Comparison of ENCODE assay signal across 8 cellular contexts in genomic region chr14:74922752-74923401, GRCh38. TPM values are rescaled to one million over a fixed set of nuclear protein-coding genes. Genes with fewer than 3 reads are reported as not detected.
A peak's percentile ranks its signal among the peaks of the same experiment; 100 is the strongest.
DNase-seq lines count a peak whose midpoint lies in the region; ATAC-seq and TF ChIP-seq lines count a peak whose summit lies in the region.

TSS of gene RPS6KL1 (minus strand) at chr14:74923260. CDS start at chr14:74921541, 1,719 bp downstream.

- no peaks in the 10 kb centered on the region for H3K9me3 ChIP-seq in right lobe of liver

- DNase-seq in AG04449 (ENCODE audit: low read depth, low spot score) (no peak), NCI-H524 treated with DMSO at 0.1 percent for 48 hours (lab: John Stamatoyannopoulos, UW) (peak; percentile 75), ecto neural progenitor cell (ENCODE audit: low spot score) (peak; percentile 91), right lobe of liver (peak; percentile 83 to 87 (median 85))
- peak; percentile 82 for DNase-seq in activated CD4-positive, alpha-beta memory T cell treated with anti-CD3 and anti-CD28 coated beads for 36 hours
- peak; percentile 77 for DNase-seq in stimulated activated CD4-positive, alpha-beta T cell treated with anti-CD3 and anti-CD28 coated beads, Interleukin-4, amount 100 ng/mL, for 24 hours

- POLR2A ChIA-PET in AG04449 (lab: Yijun Ruan, JAX), result interaction anchor here (0.5 kb wide), 1 partner anchor 49 kb away, joined by 3 read pairs; no protein-coding TSS in a partner anchor
- POLR2A ChIA-PET in activated CD4-positive, alpha-beta memory T cell treated with anti-CD3 and anti-CD28 coated beads for 36 hours (lab: Charles Lee), result interaction anchor here (0.5 to 1.3 kb wide), 3 partner anchors 12 to 141 kb away, joined by 3 to 5 read pairs (median 3); partner anchors contain the start of gene ACYP1

- H3K4me3 ChIP-seq in AG04449 (ENCODE audit: low read depth, low read length), result peak within 1 kb of the TSS; percentile 49
- H3K4me3 ChIP-seq in right lobe of liver, result peak within 1 kb of the TSS; percentile 70 to 90 (median 72)

- H3K27me3 Mint-ChIP-seq in activated CD4-positive, alpha-beta memory T cell treated with anti-CD3 and anti-CD28 coated beads for 36 hours, result peaks cover 7% of the 10 kb centered on the region

- H3K4me1 ChIP-seq in right lobe of liver, result peaks cover 0 to 3% (median 0%) of the 10 kb centered on the region in 4 donors

- no peaks in the 10 kb centered on the region for H3K9me3 Mint-ChIP-seq in activated CD4-positive, alpha-beta memory T cell treated with anti-CD3 and anti-CD28 coated beads for 36 hours

- TF ChIP-seq CTCF in AG04449 (IDR thresholded peaks at IDR 0.05; ENCODE audit: insufficient read depth, low read length, missing control alignments) (no peak), right lobe of liver (IDR thresholded peaks at IDR 0.05) (no peak)

- no peaks in the 10 kb centered on the region for H3K36me3 Mint-ChIP-seq in activated CD4-positive, alpha-beta memory T cell treated with anti-CD3 and anti-CD28 coated beads for 36 hours

- H3K36me3 ChIP-seq in right lobe of liver, result no peaks in the 10 kb centered on the region

- CTCF ChIA-PET in AG04449 (lab: Yijun Ruan, JAX), result interaction anchor here (0.9 to 4.9 kb wide), 12 partner anchors 10 to 172 kb away, joined by 3 to 35 read pairs (median 4); no protein-coding TSS in a partner anchor
- CTCF ChIA-PET in activated CD4-positive, alpha-beta memory T cell treated with anti-CD3 and anti-CD28 coated beads for 36 hours (lab: Charles Lee), result interaction anchor here (0.6 to 3.4 kb wide), 9 partner anchors 8 to 216 kb away, joined by 3 to 18 read pairs (median 5); no protein-coding TSS in a partner anchor

- H3K27me3 ChIP-seq in right lobe of liver, result no peaks in the 10 kb centered on the region

- H3K27ac ChIP-seq in right lobe of liver, result no peak within 1 kb of the TSS

- WGBS in right lobe of liver (ENCODE audit: insufficient coverage, low coverage, low lambda C conversion rate, missing lambda C conversion rate), result 20% methylated on average over 3 of the region's 51 CpGs

- intact Hi-C loops in activated CD4-positive, alpha-beta memory T cell treated with anti-CD3 and anti-CD28 coated beads for 36 hours (cut with micrococcal nuclease), result no loop called here
- intact Hi-C loops in right lobe of liver (cut with DNase I), result no loop called here

- peak within 1 kb of the TSS; percentile 57 for H3K4me3 Mint-ChIP-seq in activated CD4-positive, alpha-beta memory T cell treated with anti-CD3 and anti-CD28 coated beads for 36 hours

- peaks cover 8% of the 10 kb centered on the region for H3K4me1 Mint-ChIP-seq in activated CD4-positive, alpha-beta memory T cell treated with anti-CD3 and anti-CD28 coated beads for 36 hours (ENCODE audit: low read depth)

- H3K27ac Mint-ChIP-seq in activated CD4-positive, alpha-beta memory T cell treated with anti-CD3 and anti-CD28 coated beads for 36 hours, result no peak within 1 kb of the TSS

- ATAC-seq in GM19025 (IDR thresholded peaks at IDR 0.05; ENCODE audit: low read depth, unreplicated experiment) (peak; percentile 98), HG03432 (IDR thresholded peaks at IDR 0.05; ENCODE audit: unreplicated experiment) (peak; percentile 91), right lobe of liver (peak; percentile 96 to 99 (median 98))

- peak; percentile 26 for TF ChIP-seq POLR2A in right lobe of liver (IDR thresholded peaks at IDR 0.05)

RNA-seq across cellular contexts. Expression of gene RPS6KL1, which starts in this region (rescaled TPM):
- total RNA-seq in activated CD4-positive, alpha-beta memory T cell treated with anti-CD3 and anti-CD28 coated beads for 36 hours, result 1 to 10 TPM; 4.2 to 4.9 TPM
- total RNA-seq in right lobe of liver, result 1 to 10 TPM; 3.9 to 7.9 (median 4.9) TPM
